Comparison of ENCODE assay signal across 9 cellular contexts in the genomic region with DNA sequence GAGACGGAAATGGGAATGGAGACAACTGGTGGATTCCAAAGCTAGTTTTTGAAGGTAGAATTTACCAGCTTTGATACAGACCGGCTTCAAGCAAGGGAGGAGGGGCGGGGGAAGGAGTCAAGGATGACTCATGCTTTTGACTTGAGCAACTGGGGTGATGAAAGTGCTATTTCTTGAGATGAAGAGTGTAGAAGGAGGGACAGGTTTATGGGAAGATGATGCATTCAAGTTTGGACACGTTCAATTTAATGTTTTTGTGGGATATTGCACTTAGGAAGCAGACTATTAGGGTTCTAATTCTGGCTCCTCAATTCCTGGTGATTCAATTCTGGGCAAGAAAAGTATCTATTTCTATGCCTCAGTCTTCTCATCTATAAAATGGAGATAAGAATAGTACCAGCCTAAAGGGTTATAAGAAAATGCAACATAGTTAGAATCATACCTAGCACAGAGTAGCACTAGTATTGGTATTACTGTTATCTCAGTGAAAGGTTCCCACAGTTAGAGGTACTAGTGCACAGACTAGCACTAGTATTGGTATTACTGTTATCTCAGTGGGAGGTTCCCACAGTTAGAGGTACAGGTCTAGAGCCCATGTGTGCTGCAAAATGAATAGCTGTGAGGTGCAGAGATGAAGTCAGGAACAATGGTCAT. TPM values are rescaled to one million over a fixed set of nuclear protein-coding genes. Genes with fewer than 3 reads are reported as not detected.
A peak's percentile ranks its signal among the peaks of the same experiment; 100 is the strongest.
DNase-seq lines count a peak whose midpoint lies in the region; ATAC-seq and TF ChIP-seq lines count a peak whose summit lies in the region.
"Had no signal": no experiment of that assay in that cellular context is flagged by ENCODE, and none has a peak within 500 bp of the region (broad histone marks: within the 10 kb centered on the region; RNA-seq: fewer than 3 reads in every experiment).

No MANE protein-coding gene starts in this region.

- DNase-seq in CD1c-positive myeloid dendritic cell (ENCODE audit: extremely low spot score): peak; percentile 78
- DNase-seq in activated CD4-positive, alpha-beta T cell treated with anti-CD3 and anti-CD28 coated beads, Interleukin-2, amount 50 U/mL, for 4 hours: peak; percentile 47 to 54
- peak; percentile 89 to 90 for DNase-seq in fibroblast of lung (ENCODE audit: low read depth in 2 of 2)
- DNase-seq in smooth muscle cell of the brain vasculature (ENCODE audit: low read depth, low spot score): peak; percentile 51
- no peak for DNase-seq in NCI-H1092 (lab: John Stamatoyannopoulos, UW)
- no peak for DNase-seq in NCI-H1930 (lab: John Stamatoyannopoulos, UW)
- DNase-seq: naive B cell had no signal

- ATAC-seq in GM21360 (IDR thresholded peaks at IDR 0.05; ENCODE audit: unreplicated experiment): peak; percentile 95
- ATAC-seq in HG03520 (IDR thresholded peaks at IDR 0.05; ENCODE audit: unreplicated experiment): peak; percentile 99

- H3K27me3 ChIP-seq in fibroblast of lung (ENCODE audit: control insufficient read depth, insufficient read depth, low read length): peaks cover 7% of the 10 kb centered on the region

- H3K9ac ChIP-seq in fibroblast of lung (ENCODE audit: insufficient read depth, low read length): no peak overlapping the region

- no peak for TF ChIP-seq CTCF in fibroblast of lung (conservative IDR thresholded peaks at IDR 0.05 in 1 of 2, IDR thresholded peaks at IDR 0.05 in 1 of 2; ENCODE audit: low read depth in 1 of 2, low read length in 2 of 2)

- H3K36me3 ChIP-seq in fibroblast of lung (ENCODE audit: control insufficient read depth, insufficient read depth, low read length): no peaks in the 10 kb centered on the region

- peak overlapping the region; percentile 13 for H3K4me2 ChIP-seq in fibroblast of lung (ENCODE audit: extremely low read depth, insufficient read depth, low read length)

- H2AFZ ChIP-seq in fibroblast of lung (ENCODE audit: low read length): no peak overlapping the region

- no peaks in the 10 kb centered on the region for H3K79me2 ChIP-seq in fibroblast of lung (ENCODE audit: control insufficient read depth, insufficient read depth, low read length)

- no peak overlapping the region for H3K27ac ChIP-seq in fibroblast of lung (ENCODE audit: insufficient read depth, low read length)

- no peak overlapping the region for H3K4me3 ChIP-seq in fibroblast of lung (replicated peaks in 1 of 4; ENCODE audit: control extremely low read depth in 1 of 4, insufficient read depth in 1 of 4, low read depth in 3 of 4, low read length in 4 of 4)

- H3K9me3 ChIP-seq in fibroblast of lung (ENCODE audit: control insufficient read depth, insufficient read depth, low read depth, low read length): no peaks in the 10 kb centered on the region

- H3K4me1 ChIP-seq in fibroblast of lung (ENCODE audit: control insufficient read depth, extremely low read depth, insufficient read depth, low read length): peaks cover 3% of the 10 kb centered on the region

- no peaks in the 10 kb centered on the region for H4K20me1 ChIP-seq in fibroblast of lung (ENCODE audit: control insufficient read depth, extremely low read depth, insufficient read depth, low read length)

RNA-seq across cellular contexts. Expression of gene NIPAL4, which starts 4.6 kb away (rescaled TPM):
- 0.17 and 0.26 TPM in 2 replicates for total RNA-seq in fibroblast of lung
- 0.06 and 0.07 TPM in 2 replicates for polyA plus RNA-seq in fibroblast of lung
- polyA plus RNA-seq in fibroblast of lung (2012): not detected in 2 replicates
- polyA minus RNA-seq in fibroblast of lung (ENCODE audit: low replicate concordance): not detected in 2 replicates

Comparison
In these comparisons a context has a peak if more than half of its experiments do, and no peak if none do; other contexts are left out.
1. DNase-seq: peak in CD1c-positive myeloid dendritic cell (single experiment), activated CD4-positive, alpha-beta T cell treated with anti-CD3 and anti-CD28 coated beads, Interleukin-2, amount 50 U/mL, for 4 hours (2 of 2), fibroblast of lung (2 of 2) and smooth muscle cell of the brain vasculature (single experiment); none in NCI-H1092 (single experiment) and NCI-H1930 (0 of 2).